In the genomic region with DNA sequence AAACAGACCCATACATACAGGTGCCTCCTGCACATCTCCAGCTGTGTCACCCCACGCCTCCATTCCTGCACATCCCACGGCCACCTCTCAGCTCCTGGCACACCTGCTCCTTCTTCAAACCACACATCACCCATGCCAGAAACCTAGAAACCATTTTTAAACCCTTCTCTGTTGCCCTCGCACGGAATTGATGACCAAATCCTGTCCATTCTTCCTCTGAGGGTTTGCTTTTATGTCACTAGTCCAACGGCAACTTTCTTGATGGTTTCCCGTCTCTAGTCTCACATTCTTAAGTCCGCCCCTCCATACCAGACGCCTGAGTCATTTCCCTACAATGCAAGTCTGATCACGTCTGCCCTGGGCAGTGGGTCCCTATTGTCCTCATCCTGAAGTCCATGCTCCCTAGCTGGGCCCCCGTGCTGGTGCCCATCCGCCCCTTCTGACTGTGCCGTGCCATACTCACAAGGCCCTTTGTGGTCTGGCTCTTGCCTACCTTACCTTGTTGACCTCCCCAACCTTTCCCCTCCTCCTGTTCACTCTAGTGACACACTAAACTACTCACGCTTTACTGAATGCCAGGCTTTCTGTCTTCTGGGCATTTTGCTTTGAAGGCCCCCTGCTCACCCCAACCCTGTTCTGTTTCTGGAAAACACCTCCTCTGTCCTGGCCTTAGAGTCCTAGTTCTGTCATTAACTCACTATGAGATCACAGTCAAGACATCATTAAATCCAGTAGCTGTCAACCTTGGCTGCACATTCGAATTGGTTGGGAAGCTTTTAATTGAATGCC, we compare ENCODE assay signal across 8 cellular contexts. TPM values are rescaled to one million over a fixed set of nuclear protein-coding genes. Genes with fewer than 3 reads are reported as not detected.
DNase-seq lines count a peak whose midpoint lies in the region; ATAC-seq and TF ChIP-seq lines count a peak whose summit lies in the region.

No MANE protein-coding gene starts in this region.

- no peak overlapping the region for H3K4me3 ChIP-seq in MM.1S (ENCODE audit: low read length)

- peak overlapping the region; percentile 13 for H3K4me3 Mint-ChIP-seq in activated CD8-positive, alpha-beta T cell treated with anti-CD3 and anti-CD28 coated beads, Interleukin-2, amount 10 ng/mL, durations not matched to agents 7 days and 5 days
- H3K4me3 Mint-ChIP-seq in stimulated activated memory B cell treated with anti-CD40 and anti-IgM and Interleukin-4, amounts not matched to agents 10 μg/mL and 1 μg/mL and 100 μg/mL, for 72 hours = peak overlapping the region; percentile 22

- no peaks in the 10 kb centered on the region for H3K9me3 ChIP-seq in MM.1S (replicated peaks; ENCODE audit: insufficient read depth, low read length)

- DNase-seq in Right ventricle myocardium superior = peak; percentile 39
- DNase-seq in left ventricle myocardium superior = no peak
- DNase-seq in activated CD8-positive, alpha-beta T cell treated with anti-CD3 and anti-CD28 coated beads, Interleukin-2, amount 10 ng/mL, durations not matched to agents 7 days and 5 days = no peak
- DNase-seq in left cardiac atrium = peak; percentile 62
- DNase-seq in MM.1S = no peak
- no peak for DNase-seq in medulla oblongata (ENCODE audit: extremely low spot score)

- POLR2A ChIA-PET in activated CD8-positive, alpha-beta T cell treated with anti-CD3 and anti-CD28 coated beads, Interleukin-2, amount 10 ng/mL, durations not matched to agents 7 days and 5 days (lab: Charles Lee) = interaction anchor here (0.6 to 3.5 kb wide), 6 partner anchors 9 to 18 kb away, joined by 3 to 12 read pairs (median 5); no protein-coding TSS in a partner anchor

- H3K27ac Mint-ChIP-seq in activated CD8-positive, alpha-beta T cell treated with anti-CD3 and anti-CD28 coated beads, Interleukin-2, amount 10 ng/mL, durations not matched to agents 7 days and 5 days = peak overlapping the region; percentile 86
- H3K27ac Mint-ChIP-seq in stimulated activated memory B cell treated with anti-CD40 and anti-IgM and Interleukin-4, amounts not matched to agents 10 μg/mL and 1 μg/mL and 100 μg/mL, for 72 hours = peak overlapping the region; percentile 97

- no peak overlapping the region for H3K27ac ChIP-seq in MM.1S (ENCODE audit: low read length)

- intact Hi-C loops in Right ventricle myocardium superior (cut with DNase I) (no loop called here), left ventricle myocardium superior (cut with micrococcal nuclease) (no loop called here), left cardiac atrium (cut with DNase I) (no loop called here)

- H3K36me3 ChIP-seq in MM.1S (replicated peaks; ENCODE audit: insufficient read depth, low read length) = 0 out of 2 replicates have a peak, but pooled peaks cover 2% of the 10 kb centered on the region

- CTCF ChIA-PET in activated CD8-positive, alpha-beta T cell treated with anti-CD3 and anti-CD28 coated beads, Interleukin-2, amount 10 ng/mL, durations not matched to agents 7 days and 5 days (lab: Charles Lee) = interaction anchor here (0.9 to 4.1 kb wide), 7 partner anchors 9 to 133 kb away, joined by 3 to 22 read pairs (median 5); no protein-coding TSS in a partner anchor

- H3K36me3 Mint-ChIP-seq in activated CD8-positive, alpha-beta T cell treated with anti-CD3 and anti-CD28 coated beads, Interleukin-2, amount 10 ng/mL, durations not matched to agents 7 days and 5 days (ENCODE audit: low read depth) = peaks cover 87% of the 10 kb centered on the region
- peaks cover 67% of the 10 kb centered on the region for H3K36me3 Mint-ChIP-seq in stimulated activated memory B cell treated with anti-CD40 and anti-IgM and Interleukin-4, amounts not matched to agents 10 μg/mL and 1 μg/mL and 100 μg/mL, for 72 hours

- no peaks in the 10 kb centered on the region for H3F3A ChIP-seq in MM.1S (ENCODE audit: insufficient read depth, low read length)

- peaks cover 79% of the 10 kb centered on the region for H3K79me2 ChIP-seq in MM.1S (ENCODE audit: low read length)

- no peaks in the 10 kb centered on the region for H3K27me3 ChIP-seq in MM.1S (replicated peaks; ENCODE audit: insufficient read depth, low read length)

- ATAC-seq in Right ventricle myocardium superior (ENCODE audit: poor library complexity) (no peak), left ventricle myocardium superior (no peak), left cardiac atrium (peak in 1 of 2 donors; percentile 28)
- ATAC-seq in activated CD8-positive, alpha-beta T cell treated with anti-CD3 and anti-CD28 coated beads, Interleukin-2, amount 10 ng/mL, durations not matched to agents 7 days and 5 days = no peak
- no peak for ATAC-seq in stimulated activated memory B cell treated with anti-CD40 and anti-IgM and Interleukin-4, amounts not matched to agents 10 μg/mL and 1 μg/mL and 100 μg/mL, for 72 hours
- no peak for ATAC-seq in activated CD4-positive, CD25-positive, alpha-beta regulatory T cell treated with anti-CD3 and anti-CD28 coated beads, Interleukin-2, amount 50 U/mL, for 24 hours

- peaks cover 98% of the 10 kb centered on the region for H3K4me1 Mint-ChIP-seq in activated CD8-positive, alpha-beta T cell treated with anti-CD3 and anti-CD28 coated beads, Interleukin-2, amount 10 ng/mL, durations not matched to agents 7 days and 5 days (ENCODE audit: low read depth)
- peaks cover 98% of the 10 kb centered on the region for H3K4me1 Mint-ChIP-seq in stimulated activated memory B cell treated with anti-CD40 and anti-IgM and Interleukin-4, amounts not matched to agents 10 μg/mL and 1 μg/mL and 100 μg/mL, for 72 hours

- no peak overlapping the region for H2AFZ ChIP-seq in MM.1S (ENCODE audit: low read length)

- no peaks in the 10 kb centered on the region for H4K20me1 ChIP-seq in MM.1S (ENCODE audit: insufficient read depth, low read length)

- no peak for TF ChIP-seq CTCF in MM.1S (IDR thresholded peaks at IDR 0.05; ENCODE audit: low read length)

- peaks cover 15% of the 10 kb centered on the region for H3K4me1 ChIP-seq in MM.1S (ENCODE audit: low read length)

- H3K9me2 ChIP-seq in MM.1S (replicated peaks; ENCODE audit: insufficient read depth, low read length) = no peaks in the 10 kb centered on the region

- H3K9me3 Mint-ChIP-seq in activated CD8-positive, alpha-beta T cell treated with anti-CD3 and anti-CD28 coated beads, Interleukin-2, amount 10 ng/mL, durations not matched to agents 7 days and 5 days (ENCODE audit: insufficient read depth) = no peaks in the 10 kb centered on the region
- no peaks in the 10 kb centered on the region for H3K9me3 Mint-ChIP-seq in stimulated activated memory B cell treated with anti-CD40 and anti-IgM and Interleukin-4, amounts not matched to agents 10 μg/mL and 1 μg/mL and 100 μg/mL, for 72 hours

- no peak overlapping the region for H3K9ac ChIP-seq in MM.1S (ENCODE audit: low read length)

- no peak overlapping the region for H3K4me2 ChIP-seq in MM.1S (ENCODE audit: low read depth, low read length)

- H3K27me3 Mint-ChIP-seq in activated CD8-positive, alpha-beta T cell treated with anti-CD3 and anti-CD28 coated beads, Interleukin-2, amount 10 ng/mL, durations not matched to agents 7 days and 5 days (ENCODE audit: low read depth) = no peaks in the 10 kb centered on the region
- H3K27me3 Mint-ChIP-seq in stimulated activated memory B cell treated with anti-CD40 and anti-IgM and Interleukin-4, amounts not matched to agents 10 μg/mL and 1 μg/mL and 100 μg/mL, for 72 hours = no peaks in the 10 kb centered on the region

RNA-seq across cellular contexts. Expression of a gene that starts 17.6 kb away (rescaled TPM):
- total RNA-seq in Right ventricle myocardium superior (41.2 TPM), left ventricle myocardium superior (38.5 TPM), left cardiac atrium (10 to 100 TPM; 10.9 to 12.9 TPM)
- total RNA-seq in activated CD8-positive, alpha-beta T cell treated with anti-CD3 and anti-CD28 coated beads, Interleukin-2, amount 10 ng/mL, durations not matched to agents 7 days and 5 days = 100 to 1,000 TPM; 113 to 123 TPM

Comparison
In these comparisons a context has a peak if more than half of its experiments do, and no peak if none do; other contexts are left out.
1. DNase-seq: peak in Right ventricle myocardium superior (single experiment) and left cardiac atrium (single experiment); none in left ventricle myocardium superior (single experiment), activated CD8-positive, alpha-beta T cell treated with anti-CD3 and anti-CD28 coated beads, Interleukin-2, amount 10 ng/mL, durations not matched to agents 7 days and 5 days (single experiment), MM.1S (single experiment) and medulla oblongata (single experiment).